In the genomic region with DNA sequence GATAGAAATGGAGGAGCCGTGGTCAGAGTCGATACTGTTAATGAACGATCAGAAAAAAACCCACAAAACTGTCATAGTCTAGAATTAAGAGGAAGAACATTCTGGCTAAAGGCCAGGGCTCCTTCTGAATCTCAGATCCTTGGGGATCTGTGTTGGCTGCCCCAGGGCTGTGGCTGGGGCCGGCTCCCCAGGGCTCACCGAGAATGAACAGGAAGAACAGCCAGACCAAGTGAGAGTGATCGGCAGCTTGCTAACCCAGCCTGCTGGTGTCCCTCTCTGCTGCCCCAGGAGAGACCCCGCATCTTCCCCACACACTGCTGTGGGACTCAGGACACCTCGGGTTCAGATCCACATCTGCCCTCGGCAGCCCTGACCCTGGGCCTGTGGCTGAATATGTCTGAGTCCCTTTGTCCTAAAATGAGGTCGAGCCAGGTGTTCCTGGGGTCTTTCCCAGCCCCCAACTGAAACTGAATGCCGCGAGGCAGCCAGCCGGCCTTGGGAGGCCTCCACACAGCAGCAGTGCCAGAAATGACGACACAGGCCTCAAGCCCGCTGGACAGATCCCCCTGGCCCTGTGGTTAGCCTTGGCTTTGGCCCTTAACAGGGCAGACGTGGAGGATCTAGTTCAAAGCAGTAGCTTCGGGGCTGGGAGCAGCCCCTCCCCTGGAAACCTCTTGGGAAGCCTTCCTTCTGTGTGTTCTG, we compare ENCODE assay signal across 10 cellular contexts. TPM values are rescaled to one million over a fixed set of nuclear protein-coding genes. Genes with fewer than 3 reads are reported as not detected.
DNase-seq lines count a peak whose midpoint lies in the region; ATAC-seq and TF ChIP-seq lines count a peak whose summit lies in the region.
"Had no signal": no experiment of that assay in that cellular context is flagged by ENCODE, and none has a peak within 500 bp of the region (broad histone marks: within the 10 kb centered on the region; RNA-seq: fewer than 3 reads in every experiment).

No MANE protein-coding gene starts in this region.

- H3K18ac ChIP-seq in IMR-90 (ENCODE audit: low read depth, low read length) = no peak overlapping the region

- 0 out of 4 replicates have a peak overlapping the region, but pooled peaks of 1 of the 2 experiments have one; percentile 8 for H4K8ac ChIP-seq in IMR-90 (ENCODE audit: low read depth in 2 of 2, low read length in 2 of 2)

- no peak overlapping the region for H4K91ac ChIP-seq in IMR-90 (ENCODE audit: insufficient read depth, low read depth, low read length)

- intact Hi-C loops in IMR-90 (cut with micrococcal nuclease) (no loop called here), lower lobe of right lung (cut with DNase I) (loop anchor here (10.0 kb wide), 1 partner anchor 132 kb away; no protein-coding TSS in a partner anchor)
- intact Hi-C loops in naive thymus-derived CD4-positive, alpha-beta T cell (cut with micrococcal nuclease) = no loop called here

- in situ Hi-C loops in IMR-90 (cut with MboI; ENCODE audit: low sequenced_read_pairs) = no loop called here

- H3K27ac Mint-ChIP-seq in endodermal cell = peak overlapping the region; percentile 28
- peak overlapping the region in 4 of 9 donors; percentile 12 to 67 (median 46) for H3K27ac Mint-ChIP-seq in naive thymus-derived CD4-positive, alpha-beta T cell

- H3K9me3 ChIP-seq in IMR-90 (ENCODE audit: control insufficient read depth, insufficient read depth, low read length) = no peaks in the 10 kb centered on the region
- H3K9me3 ChIP-seq in endodermal cell (ENCODE audit: control insufficient read depth, low read length) = no peaks in the 10 kb centered on the region
- H3K9me3 ChIP-seq in lower lobe of right lung = no peaks in the 10 kb centered on the region
- no peaks in the 10 kb centered on the region for H3K9me3 ChIP-seq in BE2C
- H3K9me3 ChIP-seq in naive thymus-derived CD4-positive, alpha-beta T cell (ENCODE audit: control insufficient read depth in 2 of 3, low read length in 3 of 3) = no peaks in the 10 kb centered on the region

- H3K36me3 ChIP-seq in IMR-90 (ENCODE audit: control insufficient read depth, insufficient read depth, low read length) (peaks cover 7% of the 10 kb centered on the region; the same call in 1 of the 2 replicates), endodermal cell (ENCODE audit: control insufficient read depth, insufficient read depth, low read length) (peaks cover 25% of the 10 kb centered on the region), lower lobe of right lung (peaks cover 63% of the 10 kb centered on the region), BE2C (no peaks in the 10 kb centered on the region)
- peaks cover 0 to 69% (median 8%) of the 10 kb centered on the region in 3 experiments for H3K36me3 ChIP-seq in naive thymus-derived CD4-positive, alpha-beta T cell (ENCODE audit: control insufficient read depth in 2 of 3, insufficient read depth in 3 of 3, low read length in 3 of 3)

- H4K5ac ChIP-seq in IMR-90 (ENCODE audit: low read depth, low read length) = no peak overlapping the region

- H2AK9ac ChIP-seq in IMR-90 (replicated peaks; ENCODE audit: low read depth, low read length, poor library complexity) = no peak overlapping the region

- no peaks in the 10 kb centered on the region for H4K20me1 ChIP-seq in IMR-90 (ENCODE audit: insufficient read depth, low read length)

- H3K4ac ChIP-seq in IMR-90 (ENCODE audit: low read depth, low read length) = no peak overlapping the region

- H3K27me3 Mint-ChIP-seq in endodermal cell (ENCODE audit: insufficient read depth) = no peaks in the 10 kb centered on the region
- no peaks in the 10 kb centered on the region for H3K27me3 Mint-ChIP-seq in naive thymus-derived CD4-positive, alpha-beta T cell
- H3K27me3 Mint-ChIP-seq: naive B cell had no signal

- POLR2A ChIA-PET in IMR-90 (lab: Charles Lee; ENCODE audit: unreplicated experiment) = no interaction called here
- POLR2A ChIA-PET in naive thymus-derived CD4-positive, alpha-beta T cell (lab: Charles Lee) = interaction anchor here (0.7 kb wide), 1 partner anchor 182 kb away, joined by 3 read pairs; no protein-coding TSS in a partner anchor

- H2BK5ac ChIP-seq in IMR-90 (ENCODE audit: low read depth, low read length, poor library complexity, severe bottlenecking) = no peak overlapping the region

- no peak overlapping the region for H2BK120ac ChIP-seq in IMR-90 (ENCODE audit: low read depth, low read length)

- 69% methylated on average over 2 of the region's 17 CpGs; no CpG with 5 or more reads in 1 of the 2 experiments for WGBS in IMR-90 (ENCODE audit: extremely low coverage in 2 of 2, insufficient read length in 1 of 2), 2 experiments
- WGBS in endodermal cell (ENCODE audit: insufficient coverage in 1 of 2, insufficient read length in 1 of 2), 2 experiments = 86 to 90% methylated on average over 13 to 17 of the region's 17 CpGs

- TF ChIP-seq POLR2A in IMR-90 (IDR thresholded peaks at IDR 0.05; ENCODE audit: low read depth, low read length) = no peak

- H3K79me1 ChIP-seq in IMR-90 (ENCODE audit: low read depth in 1 of 2, low read length in 2 of 2) = peaks cover 0 to 18% of the 10 kb centered on the region in 2 experiments; a peak in 3 of 4 replicates

- H3K27me3 ChIP-seq in IMR-90 (ENCODE audit: control insufficient read depth, insufficient read depth, low read length) = no peaks in the 10 kb centered on the region
- no peaks in the 10 kb centered on the region for H3K27me3 ChIP-seq in endodermal cell (ENCODE audit: control insufficient read depth, insufficient read depth, low read length, poor library complexity, severe bottlenecking)
- H3K27me3 ChIP-seq in lower lobe of right lung (ENCODE audit: low read depth) = no peaks in the 10 kb centered on the region
- H3K27me3 ChIP-seq in BE2C = no peaks in the 10 kb centered on the region
- H3K27me3 ChIP-seq in naive thymus-derived CD4-positive, alpha-beta T cell (ENCODE audit: control insufficient read depth in 2 of 2, insufficient read depth in 2 of 2, low read length in 2 of 2) = no peaks in the 10 kb centered on the region

- H3K56ac ChIP-seq in IMR-90 (ENCODE audit: extremely low read depth, insufficient read depth, low read length) = no peak overlapping the region

- H3K4me1 ChIP-seq in IMR-90 (ENCODE audit: control insufficient read depth, insufficient read depth, low read length) (peaks cover 11% of the 10 kb centered on the region), endodermal cell (ENCODE audit: control insufficient read depth, insufficient read depth, low read length) (no peaks in the 10 kb centered on the region), lower lobe of right lung (no peaks in the 10 kb centered on the region), BE2C (no peaks in the 10 kb centered on the region)
- H3K4me1 ChIP-seq in naive thymus-derived CD4-positive, alpha-beta T cell (ENCODE audit: control insufficient read depth in 2 of 2, insufficient read depth in 2 of 2, low read length in 2 of 2) = no peaks in the 10 kb centered on the region

- no peak for TF ChIP-seq RAD21 in IMR-90 (IDR thresholded peaks at IDR 0.05; ENCODE audit: low read length)

- H3K4me3 Mint-ChIP-seq in endodermal cell = no peak overlapping the region
- no peak overlapping the region for H3K4me3 Mint-ChIP-seq in naive thymus-derived CD4-positive, alpha-beta T cell
- H3K4me3 Mint-ChIP-seq: naive B cell had no signal

- no peak overlapping the region for H2BK20ac ChIP-seq in IMR-90 (ENCODE audit: low read depth, low read length)

- H2BK15ac ChIP-seq in IMR-90 (ENCODE audit: low read depth, low read length) = no peak overlapping the region

- dilution Hi-C loops in IMR-90 (cut with HindIII; ENCODE audit: low sequenced_read_pairs, unreplicated experiment) = no loop called here

- H3K23ac ChIP-seq in IMR-90 (ENCODE audit: low read depth, low read length) = no peak overlapping the region

- no peaks in the 10 kb centered on the region for H3K9me3 Mint-ChIP-seq in endodermal cell
- H3K9me3 Mint-ChIP-seq in naive thymus-derived CD4-positive, alpha-beta T cell = peaks cover 0 to 1% (median 0%) of the 10 kb centered on the region in 11 donors
- H3K9me3 Mint-ChIP-seq: naive B cell had no signal

- no peak overlapping the region for H3K4me2 ChIP-seq in IMR-90 (ENCODE audit: low read depth, low read length)

- TF ChIP-seq CTCF in IMR-90 (conservative IDR thresholded peaks at IDR 0.05; ENCODE audit: low read depth, low read length) = no peak
- no peak for TF ChIP-seq CTCF in endodermal cell (conservative IDR thresholded peaks at IDR 0.05)
- no peak for TF ChIP-seq CTCF in lower lobe of right lung (IDR thresholded peaks at IDR 0.05)
- no peak for TF ChIP-seq CTCF in BE2C (IDR thresholded peaks at IDR 0.05; ENCODE audit: low read depth, low read length)

- H3K36me3 Mint-ChIP-seq in endodermal cell (ENCODE audit: low read depth) = peaks cover 26% of the 10 kb centered on the region
- H3K36me3 Mint-ChIP-seq in naive thymus-derived CD4-positive, alpha-beta T cell = peaks cover 2 to 38% (median 19%) of the 10 kb centered on the region in 5 donors

- H3K9ac ChIP-seq in IMR-90 (ENCODE audit: low read depth, low read length) (no peak overlapping the region), endodermal cell (ENCODE audit: extremely low read depth, low read length, poor library complexity, severe bottlenecking) (no peak overlapping the region)

- H2AFZ ChIP-seq in IMR-90 (replicated peaks; ENCODE audit: low read length, poor library complexity) = peak overlapping the region; percentile 8

- H3K27ac ChIP-seq in IMR-90 (ENCODE audit: insufficient read depth, low read length) (no peak overlapping the region), endodermal cell (ENCODE audit: low read depth, low read length) (peak overlapping the region; percentile 60), lower lobe of right lung (peak overlapping the region; percentile 33)
- H3K27ac ChIP-seq in naive thymus-derived CD4-positive, alpha-beta T cell (ENCODE audit: low read depth, low read length) = no peak overlapping the region

- no peak overlapping the region for H3K4me3 ChIP-seq in IMR-90 (ENCODE audit: insufficient read depth, low read depth, low read length)
- H3K4me3 ChIP-seq in endodermal cell (ENCODE audit: low read length) = no peak overlapping the region
- no peak overlapping the region for H3K4me3 ChIP-seq in lower lobe of right lung
- H3K4me3 ChIP-seq in BE2C (ENCODE audit: low read depth, low read length) = no peak overlapping the region
- no peak overlapping the region for H3K4me3 ChIP-seq in naive thymus-derived CD4-positive, alpha-beta T cell (ENCODE audit: low read length)

- CTCF ChIA-PET in IMR-90 (lab: Yijun Ruan, JAX) = interaction anchor here (0.5 to 0.9 kb wide), 3 partner anchors 16 to 126 kb away, joined by 3 read pairs; no protein-coding TSS in a partner anchor
- CTCF ChIA-PET in naive thymus-derived CD4-positive, alpha-beta T cell (lab: Charles Lee) = no interaction called here

- ATAC-seq in IMR-90 (ENCODE audit: low read depth) (peak; percentile 44; the same call in 1 of the 2 replicates), lower lobe of right lung (peak in 1 of 2 donors; percentile 43), GM21786 (IDR thresholded peaks at IDR 0.05; ENCODE audit: unreplicated experiment) (no peak)
- ATAC-seq in naive thymus-derived CD4-positive, alpha-beta T cell = no peak

- peaks cover 9% of the 10 kb centered on the region for H3K4me1 Mint-ChIP-seq in endodermal cell
- peaks cover 0 to 3% (median 0%) of the 10 kb centered on the region in 7 donors for H3K4me1 Mint-ChIP-seq in naive thymus-derived CD4-positive, alpha-beta T cell
- H3K4me1 Mint-ChIP-seq: naive B cell had no signal

- no peak overlapping the region for H2AK5ac ChIP-seq in IMR-90 (ENCODE audit: low read depth, low read length)

- no TSS peak for BruUV-seq in IMR-90 (replicated peaks; lab: Mats Ljungman, UMichigan)

- no peak overlapping the region for H3K14ac ChIP-seq in IMR-90 (replicated peaks; ENCODE audit: low read depth, low read length)

- peak; percentile 60 for DNase-seq in IMR-90
- DNase-seq in endodermal cell = no peak
- DNase-seq in lower lobe of right lung = no peak
- peak; percentile 40 for DNase-seq in superior temporal gyrus (ENCODE audit: extremely low spot score)
- no peak for DNase-seq in BE2C
- no peak for DNase-seq in naive thymus-derived CD4-positive, alpha-beta T cell
- no peak for DNase-seq in NCI-H1694 (lab: John Stamatoyannopoulos, UW)
- DNase-seq: effector memory CD4-positive, alpha-beta T cell; naive B cell had no signal

- H3K9me1 ChIP-seq in IMR-90 (ENCODE audit: insufficient read depth, low read length) = peaks cover 13% of the 10 kb centered on the region; the same call in 1 of the 2 replicates

RNA-seq across cellular contexts. Expression of gene CLEC18A, which starts 23.9 kb away (rescaled TPM):
- total RNA-seq in IMR-90 (2012; rRNA removed) (under 0.01 TPM in 1 of 2 replicates, not detected in the other), endodermal cell (1 to 10 TPM; 2.0 to 2.2 TPM), lower lobe of right lung (2.7 TPM)
- 0.04 TPM in 1 of 2 replicates, not detected in the other for polyA plus RNA-seq in IMR-90 (2012; rRNA removed)
- polyA plus RNA-seq in IMR-90 (2012; cell fraction: cytosol; rRNA removed) = 0.02 TPM in 1 of 2 replicates, not detected in the other
- 0.41 and 0.85 TPM in 2 replicates for polyA plus RNA-seq in IMR-90 (2012; cell fraction: nucleus; rRNA removed; ENCODE audit: low replicate concordance)
- polyA plus RNA-seq in endodermal cell (2013, experiment 1 of 2) = 10.1 TPM
- 14.7 TPM for polyA plus RNA-seq in endodermal cell (2013, experiment 2 of 2)
- 0.15 TPM for polyA plus RNA-seq in BE2C (2012; ENCODE audit: insufficient read depth, insufficient read length, low read depth)
- total RNA-seq in naive thymus-derived CD4-positive, alpha-beta T cell = 1 to 10 TPM; 1.4 to 7.4 (median 3.6) TPM
- not detected for polyA plus RNA-seq in naive thymus-derived CD4-positive, alpha-beta T cell

Comparison
In these comparisons a context has a peak if more than half of its experiments do, and no peak if none do; other contexts are left out.
1. DNase-seq: peak in IMR-90 (single experiment) and superior temporal gyrus (single experiment); none in endodermal cell (single experiment), lower lobe of right lung (single experiment), BE2C (single experiment), naive thymus-derived CD4-positive, alpha-beta T cell (0 of 9) and NCI-H1694 (single experiment).
2. H3K27ac ChIP-seq: peak in endodermal cell (single experiment) and lower lobe of right lung (single experiment); none in IMR-90 (single experiment) and naive thymus-derived CD4-positive, alpha-beta T cell (single experiment).